Comparison of ENCODE assay signal across 9 cellular contexts in genomic region chr22:29581799-29582198, GRCh38. TPM values are rescaled to one million over a fixed set of nuclear protein-coding genes. Genes with fewer than 3 reads are reported as not detected.
DNase-seq lines count a peak whose midpoint lies in the region; ATAC-seq and TF ChIP-seq lines count a peak whose summit lies in the region.
"Had no signal": no experiment of that assay in that cellular context is flagged by ENCODE, and none has a peak within 500 bp of the region (broad histone marks: within the 10 kb centered on the region; RNA-seq: fewer than 3 reads in every experiment).

No MANE protein-coding gene starts in this region.

- ATAC-seq in upper lobe of left lung (ENCODE audit: low FRiP score in 2 of 2) (peak in 1 of 2 donors; percentile 55), gastroesophageal sphincter (no peak)

- peak overlapping the region; percentile 77 for H3K4me2 ChIP-seq in PC-9

- peaks cover 24% of the 10 kb centered on the region for H3F3A ChIP-seq in PC-9 (ENCODE audit: insufficient read depth, low read depth)

- no peaks in the 10 kb centered on the region for H3K9me3 ChIP-seq in PC-9 (ENCODE audit: insufficient read depth, low read depth)
- H3K9me3 ChIP-seq in esophagus muscularis mucosa: no peaks in the 10 kb centered on the region
- H3K9me3 ChIP-seq in upper lobe of left lung: no peaks in the 10 kb centered on the region
- H3K9me3 ChIP-seq in prostate gland: no peaks in the 10 kb centered on the region
- H3K9me3 ChIP-seq in gastroesophageal sphincter: no peaks in the 10 kb centered on the region

- peak overlapping the region; percentile 82 for H2AFZ ChIP-seq in PC-9

- H3K4me1 ChIP-seq in PC-9 (replicated peaks; ENCODE audit: insufficient read depth): peaks cover 17% of the 10 kb centered on the region
- H3K4me1 ChIP-seq in esophagus muscularis mucosa: peaks cover 6 to 19% (median 13%) of the 10 kb centered on the region in 4 donors
- H3K4me1 ChIP-seq in upper lobe of left lung: peaks cover 4 to 14% (median 7%) of the 10 kb centered on the region in 4 donors
- no peaks in the 10 kb centered on the region for H3K4me1 ChIP-seq in prostate gland (replicated peaks)
- H3K4me1 ChIP-seq in gastroesophageal sphincter: peaks cover 0 to 16% (median 6%) of the 10 kb centered on the region in 3 donors

- TF ChIP-seq POLR2A in esophagus muscularis mucosa (IDR thresholded peaks at IDR 0.05; ENCODE audit: low read depth) (no peak), upper lobe of left lung (IDR thresholded peaks at IDR 0.05) (no peak), prostate gland (IDR thresholded peaks at IDR 0.05) (no peak), gastroesophageal sphincter (IDR thresholded peaks at IDR 0.05) (no peak)

- H3K27ac ChIP-seq in PC-9: peak overlapping the region; percentile 69
- peak overlapping the region in 1 of 4 donors; percentile 70 for H3K27ac ChIP-seq in esophagus muscularis mucosa (replicated peaks in 1 of 4)
- H3K27ac ChIP-seq in upper lobe of left lung: peak overlapping the region in 2 of 4 donors; percentile 56 to 77
- no peak overlapping the region for H3K27ac ChIP-seq in prostate gland
- no peak overlapping the region for H3K27ac ChIP-seq in gastroesophageal sphincter
- H3K27ac ChIP-seq: cardiac muscle cell had no signal

- peak overlapping the region; percentile 96 for H3K4me3 ChIP-seq in PC-9
- H3K4me3 ChIP-seq in esophagus muscularis mucosa: peak overlapping the region in 3 of 4 donors; percentile 76 to 88 (median 77)
- H3K4me3 ChIP-seq in upper lobe of left lung: peak overlapping the region in 3 of 4 donors; percentile 75 to 88 (median 77)
- peak overlapping the region in 1 of 2 donors; percentile 57 for H3K4me3 ChIP-seq in prostate gland
- H3K4me3 ChIP-seq in gastroesophageal sphincter: no peak overlapping the region

- no peaks in the 10 kb centered on the region for H3K27me3 Mint-ChIP-seq in activated naive CD4-positive, alpha-beta T cell treated with anti-CD3 and anti-CD28 coated beads, Interleukin-2, amount 10 ng/mL, durations not matched to agents 7 days and 5 days

- WGBS in esophagus muscularis mucosa: 89% methylated on average over 12 of the region's 12 CpGs
- WGBS in upper lobe of left lung, 2 donors: 75 to 80% methylated on average over 12 of the region's 12 CpGs
- WGBS in prostate gland: 63% methylated on average over 12 of the region's 12 CpGs
- 84 to 90% methylated on average over 9 to 12 of the region's 12 CpGs for WGBS in gastroesophageal sphincter (ENCODE audit: low coverage in 1 of 2), 2 donors

- CTCF ChIA-PET in activated naive CD4-positive, alpha-beta T cell treated with anti-CD3 and anti-CD28 coated beads, Interleukin-2, amount 10 ng/mL, durations not matched to agents 7 days and 5 days (lab: Charles Lee): no interaction called here
- CTCF ChIA-PET in PC-9 (lab: Charles Lee): interaction anchor here (0.7 kb wide), 1 partner anchor 54 kb away, joined by 6 read pairs; no protein-coding TSS in a partner anchor

- H3K36me3 Mint-ChIP-seq in activated naive CD4-positive, alpha-beta T cell treated with anti-CD3 and anti-CD28 coated beads, Interleukin-2, amount 10 ng/mL, durations not matched to agents 7 days and 5 days: peaks cover 5% of the 10 kb centered on the region

- H3K79me2 ChIP-seq in PC-9 (ENCODE audit: low read depth): peaks cover 25% of the 10 kb centered on the region

- no TSS peak for BruUV-seq in PC-9 (replicated peaks; lab: Mats Ljungman, UMichigan)

- no peak overlapping the region for H3K27ac Mint-ChIP-seq in activated naive CD4-positive, alpha-beta T cell treated with anti-CD3 and anti-CD28 coated beads, Interleukin-2, amount 10 ng/mL, durations not matched to agents 7 days and 5 days

- H3K36me3 ChIP-seq in PC-9 (ENCODE audit: low read depth): peaks cover 4% of the 10 kb centered on the region; the same call in 1 of the 2 replicates
- no peaks in the 10 kb centered on the region for H3K36me3 ChIP-seq in esophagus muscularis mucosa
- H3K36me3 ChIP-seq in upper lobe of left lung: no peaks in the 10 kb centered on the region
- no peaks in the 10 kb centered on the region for H3K36me3 ChIP-seq in prostate gland
- H3K36me3 ChIP-seq in gastroesophageal sphincter: no peaks in the 10 kb centered on the region
- H3K36me3 ChIP-seq: cardiac muscle cell had no signal

- H3K4me3 Mint-ChIP-seq in activated naive CD4-positive, alpha-beta T cell treated with anti-CD3 and anti-CD28 coated beads, Interleukin-2, amount 10 ng/mL, durations not matched to agents 7 days and 5 days: peak overlapping the region; percentile 91

- POLR2A ChIA-PET in PC-9 (lab: Charles Lee; ENCODE audit: unreplicated experiment): no interaction called here

- no peaks in the 10 kb centered on the region for H4K20me1 ChIP-seq in PC-9 (ENCODE audit: insufficient read depth)

- H3K27me3 ChIP-seq in PC-9 (ENCODE audit: insufficient read depth, low read depth) (no peaks in the 10 kb centered on the region), esophagus muscularis mucosa (no peaks in the 10 kb centered on the region), upper lobe of left lung (no peaks in the 10 kb centered on the region), prostate gland (replicated peaks; ENCODE audit: insufficient read depth) (no peaks in the 10 kb centered on the region), gastroesophageal sphincter (no peaks in the 10 kb centered on the region)
- H3K27me3 ChIP-seq: cardiac muscle cell had no signal

- no peak for TF ChIP-seq CTCF in PC-9 (conservative IDR thresholded peaks at IDR 0.05)
- TF ChIP-seq CTCF in esophagus muscularis mucosa (IDR thresholded peaks at IDR 0.05): no peak
- TF ChIP-seq CTCF in upper lobe of left lung (IDR thresholded peaks at IDR 0.05): no peak
- TF ChIP-seq CTCF in prostate gland (IDR thresholded peaks at IDR 0.05): no peak
- TF ChIP-seq CTCF in gastroesophageal sphincter (IDR thresholded peaks at IDR 0.05): no peak

- H3K9me3 Mint-ChIP-seq in activated naive CD4-positive, alpha-beta T cell treated with anti-CD3 and anti-CD28 coated beads, Interleukin-2, amount 10 ng/mL, durations not matched to agents 7 days and 5 days: peaks cover 3% of the 10 kb centered on the region

- peaks cover 29% of the 10 kb centered on the region for H3K4me1 Mint-ChIP-seq in activated naive CD4-positive, alpha-beta T cell treated with anti-CD3 and anti-CD28 coated beads, Interleukin-2, amount 10 ng/mL, durations not matched to agents 7 days and 5 days

- TF ChIP-seq EP300 in esophagus muscularis mucosa (IDR thresholded peaks at IDR 0.05) (no peak), upper lobe of left lung (IDR thresholded peaks at IDR 0.05) (no peak), gastroesophageal sphincter (IDR thresholded peaks at IDR 0.05) (no peak)

- DNase-seq in activated naive CD4-positive, alpha-beta T cell treated with anti-CD3 and anti-CD28 coated beads, Interleukin-2, amount 10 ng/mL, durations not matched to agents 7 days and 5 days: no peak
- DNase-seq in activated naive CD4-positive, alpha-beta T cell (lab: John Stamatoyannopoulos, UW): no peak
- peak; percentile 64 to 90 for DNase-seq in PC-9
- no peak for DNase-seq in esophagus muscularis mucosa (ENCODE audit: extremely low spot score)
- DNase-seq in upper lobe of left lung: peak in 1 of 2 donors; percentile 69
- no peak for DNase-seq in prostate gland (ENCODE audit: low spot score)
- DNase-seq in occipital lobe (lab: John Stamatoyannopoulos, UW): no peak

- intact Hi-C loops in PC-9 (cut with micrococcal nuclease; ENCODE audit: unreplicated experiment): loop anchor here (1.0 to 5.0 kb wide), 2 partner anchors 240 to 506 kb away; no protein-coding TSS in a partner anchor
- intact Hi-C loops in esophagus muscularis mucosa (cut with DNase I): no loop called here
- intact Hi-C loops in prostate gland (cut with DNase I): no loop called here

- no peaks in the 10 kb centered on the region for H3K9me2 ChIP-seq in PC-9 (ENCODE audit: insufficient read depth)

RNA-seq across cellular contexts. Expression of gene NIPSNAP1, which starts 0.9 kb away (rescaled TPM):
- total RNA-seq in PC-9 (2021) (84.9 and 100 TPM in 2 replicates), esophagus muscularis mucosa (10 to 100 TPM in 2 of 4 donors, 1 to 10 TPM in 2; 5.6 to 17.7 (median 10.8) TPM), upper lobe of left lung (10 to 100 TPM; 16.8 to 32.8 (median 21.8) TPM), prostate gland (10 to 100 TPM; 24.1 to 46.9 TPM), gastroesophageal sphincter (10 to 100 TPM in 2 of 4 donors, 1 to 10 TPM in 2; 8.3 to 11.7 (median 10.6) TPM), occipital lobe (65.4 TPM)

RNA-seq across cellular contexts. Expression of gene NF2, which starts 21.6 kb away (rescaled TPM):
- total RNA-seq in PC-9 (2021): 58.5 and 73.2 TPM in 2 replicates
- 10 to 100 TPM; 34.5 to 47.3 (median 42.0) TPM for total RNA-seq in esophagus muscularis mucosa
- total RNA-seq in upper lobe of left lung: 10 to 100 TPM; 31.2 to 43.8 (median 41.3) TPM
- total RNA-seq in prostate gland: 10 to 100 TPM; 32.3 to 34.7 TPM
- 10 to 100 TPM; 39.8 to 61.0 (median 45.1) TPM for total RNA-seq in gastroesophageal sphincter
- 41.6 TPM for total RNA-seq in occipital lobe

RNA-seq across cellular contexts. Expression of gene THOC5, which starts 28.2 kb away (rescaled TPM):
- total RNA-seq in PC-9 (2021) (42.3 and 50.2 TPM in 2 replicates), esophagus muscularis mucosa (10 to 100 TPM; 38.6 to 56.1 (median 48.6) TPM), upper lobe of left lung (100 to 1,000 TPM in 1 of 6 donors, 10 to 100 TPM in 5; 30.1 to 126 (median 57.4) TPM), prostate gland (10 to 100 TPM; 27.5 to 57.9 TPM), gastroesophageal sphincter (10 to 100 TPM; 46.0 to 91.4 (median 58.2) TPM), occipital lobe (33.5 TPM)

Comparison
In these comparisons a context has a peak if more than half of its experiments do, and no peak if none do; other contexts are left out.
1. DNase-seq: peak in PC-9 (2 of 2); none in activated naive CD4-positive, alpha-beta T cell treated with anti-CD3 and anti-CD28 coated beads, Interleukin-2, amount 10 ng/mL, durations not matched to agents 7 days and 5 days (single experiment), activated naive CD4-positive, alpha-beta T cell (0 of 4), esophagus muscularis mucosa (single experiment), prostate gland (single experiment) and occipital lobe (single experiment).
2. H3K4me3 ChIP-seq: peak in PC-9 (single experiment), esophagus muscularis mucosa (3 of 4) and upper lobe of left lung (3 of 4); none in gastroesophageal sphincter (0 of 2).